ENCODE assay signal across 10 cellular contexts in the genomic region with DNA sequence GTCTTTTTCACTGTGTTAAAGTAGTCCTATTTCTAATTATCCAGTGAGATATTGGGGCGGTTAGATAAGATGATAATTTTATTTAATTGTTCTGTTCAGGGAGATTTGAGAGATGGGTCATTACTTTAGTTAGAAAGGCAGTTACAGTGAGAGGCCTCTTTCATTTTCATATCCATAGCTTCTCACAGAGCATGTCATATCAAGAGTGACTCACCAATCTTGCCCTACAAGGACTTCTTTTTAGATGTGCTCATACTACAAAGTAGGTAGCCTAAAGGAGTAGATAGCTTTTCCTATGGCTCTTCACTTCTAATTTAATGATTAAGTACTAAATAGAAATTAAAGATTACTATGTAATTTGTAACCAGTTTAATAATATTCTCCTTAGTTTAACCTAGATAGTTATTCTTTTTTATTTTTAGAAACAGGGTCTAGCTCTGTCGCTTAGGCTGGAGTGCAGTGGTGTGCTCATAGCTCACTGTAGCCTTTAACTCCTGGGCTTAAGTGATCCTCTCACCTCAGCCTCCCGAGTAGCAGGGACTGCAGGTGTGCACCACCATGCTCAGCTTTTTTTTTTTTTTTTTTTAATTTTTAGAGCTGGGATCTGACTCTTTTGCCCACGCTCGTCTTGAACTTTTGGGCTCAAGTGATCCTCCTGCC.
DNase-seq lines count a peak whose midpoint lies in the region; ATAC-seq and TF ChIP-seq lines count a peak whose summit lies in the region.
"Had no signal": no experiment of that assay in that cellular context is flagged by ENCODE, and none has a peak within 500 bp of the region (broad histone marks: within the 10 kb centered on the region; RNA-seq: fewer than 3 reads in every experiment).

No MANE protein-coding gene starts in this region.

- no peak overlapping the region for H3K4me3 ChIP-seq in right atrium auricular region
- H3K4me3 ChIP-seq: BLaER1 treated with 17β-estradiol and CSF1 and Interleukin-3, amounts not matched to agents 10 nM and 100 nM had no signal

- in situ Hi-C loops in SK-MEL-5 (cut with HindIII; ENCODE audit: low pct_unique_long_range_greater_than_20kb, low sequenced_read_pairs): no loop called here

- peaks cover 0 to 13% of the 10 kb centered on the region in 2 donors for H3K4me1 ChIP-seq in right atrium auricular region

- H3K27me3 ChIP-seq in right atrium auricular region: no peaks in the 10 kb centered on the region
- H3K27me3 ChIP-seq: BLaER1 treated with 17β-estradiol and CSF1 and Interleukin-3, amounts not matched to agents 10 nM and 100 nM had no signal

- peaks cover 1% of the 10 kb centered on the region for H3K36me3 Mint-ChIP-seq in activated CD8-positive, alpha-beta memory T cell treated with anti-CD3 and anti-CD28 coated beads, Interleukin-2, amount 10 ng/mL, durations not matched to agents 7 days and 5 days

- no peak overlapping the region for H3K27ac ChIP-seq in right atrium auricular region
- H3K27ac ChIP-seq: BLaER1 treated with 17β-estradiol and CSF1 and Interleukin-3, amounts not matched to agents 10 nM and 100 nM had no signal

- H3K27ac Mint-ChIP-seq in activated CD8-positive, alpha-beta memory T cell treated with anti-CD3 and anti-CD28 coated beads, Interleukin-2, amount 10 ng/mL, durations not matched to agents 7 days and 5 days: peak overlapping the region; percentile 54

- no peak for DNase-seq in activated CD8-positive, alpha-beta memory T cell treated with anti-CD3 and anti-CD28 coated beads, Interleukin-2, amount 10 ng/mL, durations not matched to agents 7 days and 5 days
- DNase-seq in activated CD8-positive, alpha-beta memory T cell treated with anti-CD3 and anti-CD28 coated beads, Interleukin-2, amount 50 U/mL, for 4 hours: no peak
- DNase-seq in SK-MEL-5 (ENCODE audit: low read depth, low spot score): peak; percentile 26
- no peak for DNase-seq in stimulated activated naive CD8-positive, alpha-beta T cell treated with anti-CD3 and anti-CD28 coated beads, Interleukin-15, Interleukin-2, amounts not matched to agents 100 U/mL and 50 U/mL, for 24 hours
- DNase-seq in NCI-H82 (lab: John Stamatoyannopoulos, UW): no peak
- DNase-seq in right atrium auricular region (ENCODE audit: low spot score): no peak
- DNase-seq in activated CD4-positive, CD25-positive, alpha-beta regulatory T cell treated with anti-CD3 and anti-CD28 coated beads, Interleukin-2, amount 50 U/mL, for 72 hours: no peak
- DNase-seq: NCI-H526 had no signal

- CTCF ChIA-PET in activated CD8-positive, alpha-beta memory T cell treated with anti-CD3 and anti-CD28 coated beads, Interleukin-2, amount 10 ng/mL, durations not matched to agents 7 days and 5 days (lab: Charles Lee): no interaction called here

- no peaks in the 10 kb centered on the region for H3K36me3 ChIP-seq in right atrium auricular region
- H3K36me3 ChIP-seq: BLaER1 treated with 17β-estradiol and CSF1 and Interleukin-3, amounts not matched to agents 10 nM and 100 nM had no signal

- ATAC-seq in activated CD8-positive, alpha-beta memory T cell treated with anti-CD3 and anti-CD28 coated beads, Interleukin-2, amount 10 ng/mL, durations not matched to agents 7 days and 5 days: peak; percentile 71
- ATAC-seq in HG02885 (IDR thresholded peaks at IDR 0.05; ENCODE audit: poor library complexity, unreplicated experiment): peak; percentile 98
- peak; percentile 96 for ATAC-seq in stimulated activated naive CD8-positive, alpha-beta T cell treated with anti-CD3 and anti-CD28 coated beads, Interleukin-15, Interleukin-2, amounts not matched to agents 100 U/mL and 50 U/mL, for 24 hours

- H3K9me3 Mint-ChIP-seq in activated CD8-positive, alpha-beta memory T cell treated with anti-CD3 and anti-CD28 coated beads, Interleukin-2, amount 10 ng/mL, durations not matched to agents 7 days and 5 days (ENCODE audit: low read depth): no peaks in the 10 kb centered on the region

- peaks cover 2% of the 10 kb centered on the region for H3K4me1 Mint-ChIP-seq in activated CD8-positive, alpha-beta memory T cell treated with anti-CD3 and anti-CD28 coated beads, Interleukin-2, amount 10 ng/mL, durations not matched to agents 7 days and 5 days

- H3K4me3 Mint-ChIP-seq in activated CD8-positive, alpha-beta memory T cell treated with anti-CD3 and anti-CD28 coated beads, Interleukin-2, amount 10 ng/mL, durations not matched to agents 7 days and 5 days: no peak overlapping the region

- H3K9me3 ChIP-seq in right atrium auricular region: peaks cover 0 to 5% of the 10 kb centered on the region in 2 donors

- H3K27me3 Mint-ChIP-seq in activated CD8-positive, alpha-beta memory T cell treated with anti-CD3 and anti-CD28 coated beads, Interleukin-2, amount 10 ng/mL, durations not matched to agents 7 days and 5 days: no peaks in the 10 kb centered on the region

- TF ChIP-seq CTCF in right atrium auricular region (IDR thresholded peaks at IDR 0.05): no peak
